Comparison of ENCODE assay signal across 1 cellular context in the genomic region with DNA sequence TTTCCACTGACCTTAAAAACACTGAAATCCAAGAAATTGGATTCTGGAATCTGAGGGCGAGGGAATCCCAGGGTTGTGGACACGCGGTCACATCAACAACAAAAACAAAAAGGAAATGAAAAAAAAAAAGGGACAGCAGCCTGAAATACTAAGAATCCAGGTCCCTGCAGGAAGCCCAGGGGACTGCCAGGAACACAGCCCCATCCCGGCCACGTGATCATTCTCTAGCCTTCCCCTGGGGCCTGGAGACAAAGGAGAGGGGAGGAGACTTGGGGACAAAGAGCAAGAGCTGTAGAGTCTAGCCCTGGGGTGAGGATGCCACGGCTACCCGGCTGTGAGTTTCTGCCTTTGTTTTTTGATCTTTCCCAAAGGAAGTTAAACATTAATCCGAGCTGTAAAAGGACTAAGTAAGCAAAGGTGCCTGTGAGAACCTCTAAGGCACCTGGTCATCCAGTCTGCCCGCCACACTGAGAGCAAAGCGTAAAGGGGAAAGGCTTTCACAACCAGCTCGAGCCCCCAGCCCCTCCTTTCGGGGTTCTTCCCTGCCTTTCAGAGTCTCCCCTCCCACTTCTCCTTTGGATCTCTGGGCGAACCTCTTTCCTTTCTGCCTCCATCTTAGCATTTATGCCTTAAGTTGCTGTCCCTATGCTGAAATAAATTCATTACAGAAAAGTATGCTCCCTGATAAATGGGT.
TF ChIP-seq lines count a peak whose summit lies in the region.

No MANE protein-coding gene starts in this region.

TF ChIP-seq in HEK293, 187 proteins besides CTCF, POLR2A, EP300 and RAD21 (continued from another document and continues in another):
- TF ChIP-seq, protein P1, sequence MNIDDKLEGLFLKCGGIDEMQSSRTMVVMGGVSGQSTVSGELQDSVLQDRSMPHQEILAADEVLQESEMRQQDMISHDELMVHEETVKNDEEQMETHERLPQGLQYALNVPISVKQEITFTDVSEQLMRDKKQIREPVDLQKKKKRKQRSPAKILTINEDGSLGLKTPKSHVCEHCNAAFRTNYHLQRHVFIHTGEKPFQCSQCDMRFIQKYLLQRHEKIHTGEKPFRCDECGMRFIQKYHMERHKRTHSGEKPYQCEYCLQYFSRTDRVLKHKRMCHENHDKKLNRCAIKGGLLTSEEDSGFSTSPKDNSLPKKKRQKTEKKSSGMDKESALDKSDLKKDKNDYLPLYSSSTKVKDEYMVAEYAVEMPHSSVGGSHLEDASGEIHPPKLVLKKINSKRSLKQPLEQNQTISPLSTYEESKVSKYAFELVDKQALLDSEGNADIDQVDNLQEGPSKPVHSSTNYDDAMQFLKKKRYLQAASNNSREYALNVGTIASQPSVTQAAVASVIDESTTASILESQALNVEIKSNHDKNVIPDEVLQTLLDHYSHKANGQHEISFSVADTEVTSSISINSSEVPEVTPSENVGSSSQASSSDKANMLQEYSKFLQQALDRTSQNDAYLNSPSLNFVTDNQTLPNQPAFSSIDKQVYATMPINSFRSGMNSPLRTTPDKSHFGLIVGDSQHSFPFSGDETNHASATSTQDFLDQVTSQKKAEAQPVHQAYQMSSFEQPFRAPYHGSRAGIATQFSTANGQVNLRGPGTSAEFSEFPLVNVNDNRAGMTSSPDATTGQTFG (tag by site-specific recombination; IDR thresholded peaks at IDR 0.05; ENCODE audit: borderline replicate concordance): no peak
- peak; percentile 80 for TF ChIP-seq ZBTB17 (tag by site-specific recombination; IDR thresholded peaks at IDR 0.05)
- TF ChIP-seq ZNF221 (tag by site-specific recombination; IDR thresholded peaks at IDR 0.05; ENCODE audit: borderline replicate concordance): no peak
- no peak for TF ChIP-seq ZNF660 (tag by site-specific recombination; IDR thresholded peaks at IDR 0.05)
- TF ChIP-seq, protein P2, sequence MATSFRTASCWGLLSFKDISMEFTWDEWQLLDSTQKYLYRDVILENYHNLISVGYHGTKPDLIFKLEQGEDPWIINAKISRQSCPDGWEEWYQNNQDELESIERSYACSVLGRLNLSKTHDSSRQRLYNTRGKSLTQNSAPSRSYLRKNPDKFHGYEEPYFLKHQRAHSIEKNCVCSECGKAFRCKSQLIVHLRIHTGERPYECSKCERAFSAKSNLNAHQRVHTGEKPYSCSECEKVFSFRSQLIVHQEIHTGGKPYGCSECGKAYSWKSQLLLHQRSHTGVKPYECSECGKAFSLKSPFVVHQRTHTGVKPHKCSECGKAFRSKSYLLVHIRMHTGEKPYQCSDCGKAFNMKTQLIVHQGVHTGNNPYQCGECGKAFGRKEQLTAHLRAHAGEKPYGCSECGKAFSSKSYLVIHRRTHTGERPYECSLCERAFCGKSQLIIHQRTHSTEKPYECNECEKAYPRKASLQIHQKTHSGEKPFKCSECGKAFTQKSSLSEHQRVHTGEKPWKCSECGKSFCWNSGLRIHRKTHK (tag by site-specific recombination; IDR thresholded peaks at IDR 0.05): no peak
- no peak for TF ChIP-seq ZNF518A (tag by site-specific recombination; conservative IDR thresholded peaks at IDR 0.05; ENCODE audit: low read depth)
- no peak for TF ChIP-seq KLF16 (tag by site-specific recombination; IDR thresholded peaks at IDR 0.05)
- TF ChIP-seq ZNF10 (tag by site-specific recombination; IDR thresholded peaks at IDR 0.05): no peak
- no peak for TF ChIP-seq ZNF16 (tag by site-specific recombination; IDR thresholded peaks at IDR 0.05; ENCODE audit: low read depth)
- TF ChIP-seq ZNF704 (tag by site-specific recombination; IDR thresholded peaks at IDR 0.05): no peak
- TF ChIP-seq ZNF324 (tag by site-specific recombination; IDR thresholded peaks at IDR 0.05): no peak
- no peak for TF ChIP-seq ZNF202 (tag by site-specific recombination; IDR thresholded peaks at IDR 0.05; ENCODE audit: borderline replicate concordance)
- no peak for TF ChIP-seq ZNF626 (tag by site-specific recombination; IDR thresholded peaks at IDR 0.05)
- TF ChIP-seq ZNF18 (tag by site-specific recombination; IDR thresholded peaks at IDR 0.05): no peak
- no peak for TF ChIP-seq ZNF398 (tag by site-specific recombination; IDR thresholded peaks at IDR 0.05)
- no peak for TF ChIP-seq ZFHX2 (tag by site-specific recombination; conservative IDR thresholded peaks at IDR 0.05)
- TF ChIP-seq ZNF239 (tag by site-specific recombination; IDR thresholded peaks at IDR 0.05): no peak
- TF ChIP-seq GLIS2 (tag by site-specific recombination; IDR thresholded peaks at IDR 0.05): no peak
- peak; percentile 57; the same call in 1 of the 2 replicates for TF ChIP-seq ZXDB (tag by site-specific recombination; IDR thresholded peaks at IDR 0.05)
- TF ChIP-seq ZFP41 (tag by site-specific recombination; IDR thresholded peaks at IDR 0.05; ENCODE audit: borderline replicate concordance): no peak
- TF ChIP-seq ZNF677 (tag by site-specific recombination; IDR thresholded peaks at IDR 0.05): no peak
- no peak for TF ChIP-seq ZNF610 (tag by site-specific recombination; IDR thresholded peaks at IDR 0.05; ENCODE audit: borderline replicate concordance)
- no peak for TF ChIP-seq ZNF654 (tag by site-specific recombination; IDR thresholded peaks at IDR 0.05; ENCODE audit: low read depth)
- TF ChIP-seq ZNF521 (tag by site-specific recombination; IDR thresholded peaks at IDR 0.05): no peak
- TF ChIP-seq SP2 (tag by site-specific recombination; IDR thresholded peaks at IDR 0.05): no peak
- TF ChIP-seq ZNF510 (tag by site-specific recombination; IDR thresholded peaks at IDR 0.05; ENCODE audit: insufficient replicate concordance): no peak
- TF ChIP-seq ZNF174 (tag by site-specific recombination; IDR thresholded peaks at IDR 0.05): no peak
- TF ChIP-seq ZNF843 (tag by site-specific recombination; IDR thresholded peaks at IDR 0.05): no peak
- TF ChIP-seq ZNF350 (tag by site-specific recombination; IDR thresholded peaks at IDR 0.05): no peak
- no peak for TF ChIP-seq ZSCAN23 (tag by site-specific recombination; IDR thresholded peaks at IDR 0.05)
- TF ChIP-seq, protein P3, sequence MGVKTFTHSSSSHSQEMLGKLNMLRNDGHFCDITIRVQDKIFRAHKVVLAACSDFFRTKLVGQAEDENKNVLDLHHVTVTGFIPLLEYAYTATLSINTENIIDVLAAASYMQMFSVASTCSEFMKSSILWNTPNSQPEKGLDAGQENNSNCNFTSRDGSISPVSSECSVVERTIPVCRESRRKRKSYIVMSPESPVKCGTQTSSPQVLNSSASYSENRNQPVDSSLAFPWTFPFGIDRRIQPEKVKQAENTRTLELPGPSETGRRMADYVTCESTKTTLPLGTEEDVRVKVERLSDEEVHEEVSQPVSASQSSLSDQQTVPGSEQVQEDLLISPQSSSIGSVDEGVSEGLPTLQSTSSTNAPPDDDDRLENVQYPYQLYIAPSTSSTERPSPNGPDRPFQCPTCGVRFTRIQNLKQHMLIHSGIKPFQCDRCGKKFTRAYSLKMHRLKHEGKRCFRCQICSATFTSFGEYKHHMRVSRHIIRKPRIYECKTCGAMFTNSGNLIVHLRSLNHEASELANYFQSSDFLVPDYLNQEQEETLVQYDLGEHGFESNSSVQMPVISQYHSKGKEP (tag by site-specific recombination; IDR thresholded peaks at IDR 0.05): no peak
- TF ChIP-seq ZFP69B (tag by site-specific recombination; IDR thresholded peaks at IDR 0.05): no peak
- TF ChIP-seq ZNF146 (tag by site-specific recombination; IDR thresholded peaks at IDR 0.05): no peak
- peak; percentile 76 for TF ChIP-seq ZNF366 (tag by site-specific recombination; conservative IDR thresholded peaks at IDR 0.05)
- no peak; the same call in 1 of the 2 replicates for TF ChIP-seq SP7 (tag by site-specific recombination; IDR thresholded peaks at IDR 0.05)
- TF ChIP-seq ZNF561 (tag by site-specific recombination; IDR thresholded peaks at IDR 0.05; ENCODE audit: borderline replicate concordance): 0 out of 2 replicates have a peak, but pooled peaks have one; percentile 17
- TF ChIP-seq, protein P4, sequence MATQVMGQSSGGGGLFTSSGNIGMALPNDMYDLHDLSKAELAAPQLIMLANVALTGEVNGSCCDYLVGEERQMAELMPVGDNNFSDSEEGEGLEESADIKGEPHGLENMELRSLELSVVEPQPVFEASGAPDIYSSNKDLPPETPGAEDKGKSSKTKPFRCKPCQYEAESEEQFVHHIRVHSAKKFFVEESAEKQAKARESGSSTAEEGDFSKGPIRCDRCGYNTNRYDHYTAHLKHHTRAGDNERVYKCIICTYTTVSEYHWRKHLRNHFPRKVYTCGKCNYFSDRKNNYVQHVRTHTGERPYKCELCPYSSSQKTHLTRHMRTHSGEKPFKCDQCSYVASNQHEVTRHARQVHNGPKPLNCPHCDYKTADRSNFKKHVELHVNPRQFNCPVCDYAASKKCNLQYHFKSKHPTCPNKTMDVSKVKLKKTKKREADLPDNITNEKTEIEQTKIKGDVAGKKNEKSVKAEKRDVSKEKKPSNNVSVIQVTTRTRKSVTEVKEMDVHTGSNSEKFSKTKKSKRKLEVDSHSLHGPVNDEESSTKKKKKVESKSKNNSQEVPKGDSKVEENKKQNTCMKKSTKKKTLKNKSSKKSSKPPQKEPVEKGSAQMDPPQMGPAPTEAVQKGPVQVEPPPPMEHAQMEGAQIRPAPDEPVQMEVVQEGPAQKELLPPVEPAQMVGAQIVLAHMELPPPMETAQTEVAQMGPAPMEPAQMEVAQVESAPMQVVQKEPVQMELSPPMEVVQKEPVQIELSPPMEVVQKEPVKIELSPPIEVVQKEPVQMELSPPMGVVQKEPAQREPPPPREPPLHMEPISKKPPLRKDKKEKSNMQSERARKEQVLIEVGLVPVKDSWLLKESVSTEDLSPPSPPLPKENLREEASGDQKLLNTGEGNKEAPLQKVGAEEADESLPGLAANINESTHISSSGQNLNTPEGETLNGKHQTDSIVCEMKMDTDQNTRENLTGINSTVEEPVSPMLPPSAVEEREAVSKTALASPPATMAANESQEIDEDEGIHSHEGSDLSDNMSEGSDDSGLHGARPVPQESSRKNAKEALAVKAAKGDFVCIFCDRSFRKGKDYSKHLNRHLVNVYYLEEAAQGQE (tag by site-specific recombination; IDR thresholded peaks at IDR 0.05): peak; percentile 78
- peak; percentile 49; the same call in 1 of the 2 replicates for TF ChIP-seq ZIC2 (tag by site-specific recombination; IDR thresholded peaks at IDR 0.05)
- TF ChIP-seq ZNF830 (tag by site-specific recombination; IDR thresholded peaks at IDR 0.05; ENCODE audit: low read depth): no peak
- TF ChIP-seq ZNF112 (tag by site-specific recombination; IDR thresholded peaks at IDR 0.05): no peak
- no peak for TF ChIP-seq ZNF354C (tag by site-specific recombination; IDR thresholded peaks at IDR 0.05; ENCODE audit: borderline replicate concordance, low read depth)
